Comparison of ENCODE assay signal across 17 cellular contexts in the genomic region with DNA sequence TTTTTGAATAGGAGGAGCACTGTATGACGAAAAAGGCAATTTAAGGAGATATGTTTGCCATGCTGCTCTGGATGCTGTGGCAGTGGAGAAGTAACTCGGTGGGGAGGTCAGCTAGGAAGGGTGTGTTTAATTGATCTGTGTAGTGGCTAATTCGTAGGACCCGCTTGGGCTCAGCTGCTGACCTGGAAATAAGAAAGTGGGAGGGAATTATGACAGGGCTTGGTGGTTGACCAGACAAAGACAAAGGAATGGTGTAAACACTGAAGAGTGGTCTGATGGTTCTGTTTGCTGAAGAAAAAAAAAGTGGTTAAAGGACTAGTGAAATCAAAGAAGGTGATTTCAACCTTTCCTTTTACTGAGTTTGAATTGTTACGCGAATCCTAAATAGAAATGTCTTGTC.
DNase-seq lines count a peak whose midpoint lies in the region; ATAC-seq and TF ChIP-seq lines count a peak whose summit lies in the region.
"Had no signal": no experiment of that assay in that cellular context is flagged by ENCODE, and none has a peak within 500 bp of the region (broad histone marks: within the 10 kb centered on the region; RNA-seq: fewer than 3 reads in every experiment).

No MANE protein-coding gene starts in this region.

- H3K9me3 ChIP-seq in endodermal cell (ENCODE audit: control insufficient read depth, low read length) (no peaks in the 10 kb centered on the region), vagina (no peaks in the 10 kb centered on the region)
- H3K9me3 ChIP-seq: neutrophil, upper lobe of right lung had no signal

- H3K4me1 Mint-ChIP-seq in activated naive CD4-positive, alpha-beta T cell treated with anti-CD3 and anti-CD28 coated beads, Interleukin-2, amount 50 U/mL, for 24 hours, result peaks cover 44% of the 10 kb centered on the region
- H3K4me1 Mint-ChIP-seq in endodermal cell, result peaks cover 5% of the 10 kb centered on the region
- no peaks in the 10 kb centered on the region for H3K4me1 Mint-ChIP-seq in nephron progenitor cell

- peak overlapping the region; percentile 24 for H3K27ac Mint-ChIP-seq in activated naive CD4-positive, alpha-beta T cell treated with anti-CD3 and anti-CD28 coated beads, Interleukin-2, amount 50 U/mL, for 24 hours
- H3K27ac Mint-ChIP-seq in activated naive CD4-positive, alpha-beta T cell treated with anti-CD3 and anti-CD28 coated beads, Interleukin-2, amount 50 U/mL, for 72 hours, result no peak overlapping the region
- H3K27ac Mint-ChIP-seq in endodermal cell (peak overlapping the region; percentile 33), nephron progenitor cell (peak overlapping the region; percentile 6)
- H3K27ac Mint-ChIP-seq: activated naive CD8-positive, alpha-beta T cell treated with anti-CD3 and anti-CD28 coated beads for 36 hours had no signal

- H3K9ac ChIP-seq in endodermal cell (ENCODE audit: extremely low read depth, low read length, poor library complexity, severe bottlenecking), result no peak overlapping the region

- no peak for ATAC-seq in activated naive CD4-positive, alpha-beta T cell treated with anti-CD3 and anti-CD28 coated beads, Interleukin-2, amount 50 U/mL, for 72 hours
- ATAC-seq in GM21423 (IDR thresholded peaks at IDR 0.05; ENCODE audit: unreplicated experiment), result no peak

- H3K4me3 Mint-ChIP-seq in activated naive CD4-positive, alpha-beta T cell treated with anti-CD3 and anti-CD28 coated beads, Interleukin-2, amount 50 U/mL, for 24 hours, result no peak overlapping the region
- H3K4me3 Mint-ChIP-seq in endodermal cell (no peak overlapping the region), nephron progenitor cell (no peak overlapping the region)
- H3K4me3 Mint-ChIP-seq: activated naive CD8-positive, alpha-beta T cell treated with anti-CD3 and anti-CD28 coated beads for 36 hours had no signal

- no peaks in the 10 kb centered on the region for H3K27me3 Mint-ChIP-seq in activated naive CD4-positive, alpha-beta T cell treated with anti-CD3 and anti-CD28 coated beads, Interleukin-2, amount 50 U/mL, for 24 hours
- H3K27me3 Mint-ChIP-seq in endodermal cell (ENCODE audit: insufficient read depth), result no peaks in the 10 kb centered on the region
- H3K27me3 Mint-ChIP-seq in nephron progenitor cell (ENCODE audit: low read depth, poor library complexity), result no peaks in the 10 kb centered on the region
- H3K27me3 Mint-ChIP-seq: activated naive CD8-positive, alpha-beta T cell treated with anti-CD3 and anti-CD28 coated beads for 36 hours had no signal

- H3K27ac ChIP-seq in endodermal cell (ENCODE audit: low read depth, low read length) (no peak overlapping the region), vagina (peak overlapping the region; percentile 49)
- H3K27ac ChIP-seq: C4-2B, upper lobe of right lung had no signal

- no peak for TF ChIP-seq POLR2A in vagina (IDR thresholded peaks at IDR 0.05)

- no peaks in the 10 kb centered on the region for H3K9me3 Mint-ChIP-seq in activated naive CD4-positive, alpha-beta T cell treated with anti-CD3 and anti-CD28 coated beads, Interleukin-2, amount 50 U/mL, for 24 hours
- no peaks in the 10 kb centered on the region for H3K9me3 Mint-ChIP-seq in activated naive CD4-positive, alpha-beta T cell treated with anti-CD3 and anti-CD28 coated beads, Interleukin-2, amount 50 U/mL, for 72 hours
- no peaks in the 10 kb centered on the region for H3K9me3 Mint-ChIP-seq in endodermal cell
- H3K9me3 Mint-ChIP-seq in nephron progenitor cell, result no peaks in the 10 kb centered on the region
- H3K9me3 Mint-ChIP-seq: activated naive CD8-positive, alpha-beta T cell treated with anti-CD3 and anti-CD28 coated beads for 36 hours had no signal

- H3K36me3 Mint-ChIP-seq in activated naive CD4-positive, alpha-beta T cell treated with anti-CD3 and anti-CD28 coated beads, Interleukin-2, amount 50 U/mL, for 24 hours, result peaks cover 26% of the 10 kb centered on the region
- H3K36me3 Mint-ChIP-seq in activated naive CD4-positive, alpha-beta T cell treated with anti-CD3 and anti-CD28 coated beads, Interleukin-2, amount 50 U/mL, for 72 hours, result peaks cover 14 to 41% of the 10 kb centered on the region in 2 donors
- H3K36me3 Mint-ChIP-seq in endodermal cell (ENCODE audit: low read depth) (peaks cover 47% of the 10 kb centered on the region), nephron progenitor cell (ENCODE audit: low read depth) (peaks cover 69% of the 10 kb centered on the region)

- no peak overlapping the region for H3K4me3 ChIP-seq in endodermal cell (ENCODE audit: low read length)
- no peak overlapping the region for H3K4me3 ChIP-seq in vagina
- H3K4me3 ChIP-seq: skin epidermis, upper lobe of right lung had no signal

- H3K27me3 ChIP-seq in endodermal cell (ENCODE audit: control insufficient read depth, insufficient read depth, low read length, poor library complexity, severe bottlenecking) (no peaks in the 10 kb centered on the region), vagina (no peaks in the 10 kb centered on the region)
- H3K27me3 ChIP-seq: neutrophil, upper lobe of right lung had no signal

- TF ChIP-seq CTCF in endodermal cell (conservative IDR thresholded peaks at IDR 0.05) (no peak), nephron progenitor cell (IDR thresholded peaks at IDR 0.05) (no peak), vagina (IDR thresholded peaks at IDR 0.05) (no peak)

- WGBS in endodermal cell (ENCODE audit: insufficient coverage in 1 of 2, insufficient read length in 1 of 2), 2 experiments, result 91 to 96% methylated on average over 4 to 6 of the region's 6 CpGs

- H3K4me1 ChIP-seq in endodermal cell (ENCODE audit: control insufficient read depth, insufficient read depth, low read length) (no peaks in the 10 kb centered on the region), vagina (peaks cover 34% of the 10 kb centered on the region)

- peaks cover 94% of the 10 kb centered on the region for H3K36me3 ChIP-seq in endodermal cell (ENCODE audit: control insufficient read depth, insufficient read depth, low read length)
- peaks cover 0 to 24% of the 10 kb centered on the region in 2 donors for H3K36me3 ChIP-seq in vagina

- intact Hi-C loops in vagina (cut with DNase I), result no loop called here

- no peak for DNase-seq in activated naive CD4-positive, alpha-beta T cell treated with anti-CD3 and anti-CD28 coated beads, Interleukin-2, amount 50 U/mL, for 72 hours (ENCODE audit: low spot score in 2 of 2)
- DNase-seq in endodermal cell, result no peak
- DNase-seq in nephron progenitor cell, result no peak
- no peak for DNase-seq in vagina (ENCODE audit: extremely low spot score in 2 of 2)
- no peak for DNase-seq in effector CD4-positive, alpha-beta T cell
- no peak for DNase-seq in hepatic stellate cell (ENCODE audit: low spot score)
- DNase-seq: activated CD4-positive, alpha-beta T cell treated with anti-CD3 and anti-CD28 coated beads for 4 hours; activated naive CD8-positive, alpha-beta T cell treated with anti-CD3 and anti-CD28 coated beads for 36 hours; DMS79 treated with DMSO at 0.1 percent for 48 hours; NCI-H446 treated with DMSO at 0.1 percent for 48 hours; T-helper 9 cell; upper lobe of right lung had no signal

Comparison
In these comparisons a context has a peak if more than half of its experiments do, and no peak if none do; other contexts are left out.
1. H3K27ac Mint-ChIP-seq: peak in activated naive CD4-positive, alpha-beta T cell treated with anti-CD3 and anti-CD28 coated beads, Interleukin-2, amount 50 U/mL, for 24 hours (single experiment), endodermal cell (single experiment) and nephron progenitor cell (single experiment); none in activated naive CD4-positive, alpha-beta T cell treated with anti-CD3 and anti-CD28 coated beads, Interleukin-2, amount 50 U/mL, for 72 hours (0 of 2).